In genomic region chr1:171494086-171494485, GRCh38 we compare ENCODE assay signal across 20 cellular contexts. TPM values are rescaled to one million over a fixed set of nuclear protein-coding genes. Genes with fewer than 3 reads are reported as not detected.
DNase-seq lines count a peak whose midpoint lies in the region; ATAC-seq and TF ChIP-seq lines count a peak whose summit lies in the region.
"Had no signal": no experiment of that assay in that cellular context is flagged by ENCODE, and none has a peak within 500 bp of the region (broad histone marks: within the 10 kb centered on the region; RNA-seq: fewer than 3 reads in every experiment).

No MANE protein-coding gene starts in this region.

- H3K27ac Mint-ChIP-seq in activated naive CD8-positive, alpha-beta T cell = peak overlapping the region; percentile 68
- H3K27ac Mint-ChIP-seq in activated naive CD8-positive, alpha-beta T cell treated with anti-CD3 and anti-CD28 coated beads, Interleukin-2, amount 50 U/mL, for 24 hours = no peak overlapping the region
- H3K27ac Mint-ChIP-seq in activated T-helper 17 cell treated with anti-CD3 and anti-CD28 coated beads, Interleukin-2, amount 50 U/mL, for 72 hours = no peak overlapping the region

- H3K4me3 ChIP-seq in smooth muscle cell (no peak overlapping the region), mucosa of descending colon (no peak overlapping the region)
- H3K4me3 ChIP-seq: SJCRH30, suprapubic skin had no signal

- H3K36me3 ChIP-seq in smooth muscle cell (ENCODE audit: low read depth) (peaks cover 4% of the 10 kb centered on the region), mucosa of descending colon (ENCODE audit: low read depth) (no peaks in the 10 kb centered on the region)
- H3K36me3 ChIP-seq: suprapubic skin had no signal

- H3K4me2 ChIP-seq in smooth muscle cell = peak overlapping the region; percentile 6

- no peak for ATAC-seq in activated naive CD8-positive, alpha-beta T cell treated with anti-CD3 and anti-CD28 coated beads, Interleukin-2, amount 50 U/mL, for 24 hours
- no peak for ATAC-seq in activated T-helper 17 cell treated with anti-CD3 and anti-CD28 coated beads, Interleukin-2, amount 50 U/mL, for 72 hours (replicated peaks)
- no peak for ATAC-seq in mucosa of descending colon
- ATAC-seq: foreskin keratinocyte had no signal

- H3K9me3 ChIP-seq in smooth muscle cell (replicated peaks; ENCODE audit: low read depth) = no peaks in the 10 kb centered on the region
- no peaks in the 10 kb centered on the region for H3K9me3 ChIP-seq in mucosa of descending colon
- H3K9me3 ChIP-seq: neutrophil, SJCRH30, suprapubic skin had no signal

- H3K4me1 Mint-ChIP-seq in activated naive CD8-positive, alpha-beta T cell (ENCODE audit: low read depth) = peaks cover 81% of the 10 kb centered on the region
- H3K4me1 Mint-ChIP-seq in activated naive CD8-positive, alpha-beta T cell treated with anti-CD3 and anti-CD28 coated beads, Interleukin-2, amount 50 U/mL, for 24 hours = peaks cover 84% of the 10 kb centered on the region
- peaks cover 58% of the 10 kb centered on the region for H3K4me1 Mint-ChIP-seq in activated T-helper 17 cell treated with anti-CD3 and anti-CD28 coated beads, Interleukin-2, amount 50 U/mL, for 72 hours

- H3K79me2 ChIP-seq in smooth muscle cell (ENCODE audit: low read depth) = peaks cover 100% of the 10 kb centered on the region

- TF ChIP-seq CTCF in smooth muscle cell (IDR thresholded peaks at IDR 0.05; ENCODE audit: borderline replicate concordance, insufficient read depth, poor library complexity, severe bottlenecking) (no peak), mucosa of descending colon (IDR thresholded peaks at IDR 0.05) (no peak)

- DNase-seq in activated naive CD8-positive, alpha-beta T cell treated with anti-CD3 and anti-CD28 coated beads, Interleukin-2, amount 50 U/mL, for 24 hours = no peak
- DNase-seq in lung microvascular endothelial cell (ENCODE audit: low read depth in 2 of 2) = peak; percentile 36 to 45
- DNase-seq in smooth muscle cell (lab: John Stamatoyannopoulos, UW; ENCODE audit: unreplicated experiment) = no peak
- no peak for DNase-seq in LoVo (ENCODE audit: low spot score)
- no peak for DNase-seq in mucosa of descending colon
- DNase-seq in T-helper 1 cell = no peak
- DNase-seq: activated CD8-positive, alpha-beta memory T cell treated with anti-CD3 and anti-CD28 coated beads, Interleukin-2, amount 50 U/mL, for 4 hours; C1 segment of cervical spinal cord; DMS153; foreskin keratinocyte; H9; kidney glomerular epithelial cell; NCI-H1417; NCI-H2171; NCI-H748 treated with DMSO at 0.1 percent for 48 hours had no signal

- intact Hi-C loops in mucosa of descending colon (cut with DNase I, micrococcal nuclease) = no loop called here

- H3F3A ChIP-seq in smooth muscle cell (ENCODE audit: low read depth) = no peaks in the 10 kb centered on the region

- no peaks in the 10 kb centered on the region for H3K9me3 Mint-ChIP-seq in activated naive CD8-positive, alpha-beta T cell (ENCODE audit: low read depth)
- H3K9me3 Mint-ChIP-seq in activated naive CD8-positive, alpha-beta T cell treated with anti-CD3 and anti-CD28 coated beads, Interleukin-2, amount 50 U/mL, for 24 hours = no peaks in the 10 kb centered on the region
- no peaks in the 10 kb centered on the region for H3K9me3 Mint-ChIP-seq in activated T-helper 17 cell treated with anti-CD3 and anti-CD28 coated beads, Interleukin-2, amount 50 U/mL, for 72 hours
- H3K9me3 Mint-ChIP-seq: H9 had no signal

- H3K4me1 ChIP-seq in smooth muscle cell (ENCODE audit: low read depth) (peaks cover 19% of the 10 kb centered on the region), mucosa of descending colon (ENCODE audit: low read depth) (peaks cover 22% of the 10 kb centered on the region)

- H3K27me3 ChIP-seq in smooth muscle cell (ENCODE audit: low read depth) = no peaks in the 10 kb centered on the region
- H3K27me3 ChIP-seq: foreskin keratinocyte, neutrophil, SJCRH30, suprapubic skin had no signal

- H3K27ac ChIP-seq in smooth muscle cell (ENCODE audit: low read depth) = peak overlapping the region; percentile 11
- H3K27ac ChIP-seq: foreskin keratinocyte, SJCRH30, suprapubic skin had no signal

- peak overlapping the region; percentile 63 for H3K4me3 Mint-ChIP-seq in activated naive CD8-positive, alpha-beta T cell
- no peak overlapping the region for H3K4me3 Mint-ChIP-seq in activated naive CD8-positive, alpha-beta T cell treated with anti-CD3 and anti-CD28 coated beads, Interleukin-2, amount 50 U/mL, for 24 hours
- H3K4me3 Mint-ChIP-seq in activated T-helper 17 cell treated with anti-CD3 and anti-CD28 coated beads, Interleukin-2, amount 50 U/mL, for 72 hours = peak overlapping the region; percentile 62
- H3K4me3 Mint-ChIP-seq: H9 had no signal

- H4K20me1 ChIP-seq in smooth muscle cell (ENCODE audit: low read depth) = peaks cover 100% of the 10 kb centered on the region

- 71% methylated on average over 3 of the region's 3 CpGs for WGBS in smooth muscle cell (ENCODE audit: low lambda C conversion rate)

- peaks cover 17% of the 10 kb centered on the region for H3K36me3 Mint-ChIP-seq in activated naive CD8-positive, alpha-beta T cell
- peaks cover 45% of the 10 kb centered on the region for H3K36me3 Mint-ChIP-seq in activated naive CD8-positive, alpha-beta T cell treated with anti-CD3 and anti-CD28 coated beads, Interleukin-2, amount 50 U/mL, for 24 hours (ENCODE audit: low read depth)
- H3K36me3 Mint-ChIP-seq in activated T-helper 17 cell treated with anti-CD3 and anti-CD28 coated beads, Interleukin-2, amount 50 U/mL, for 72 hours (ENCODE audit: low read depth) = peaks cover 91% of the 10 kb centered on the region

- no peaks in the 10 kb centered on the region for H3K27me3 Mint-ChIP-seq in activated naive CD8-positive, alpha-beta T cell
- no peaks in the 10 kb centered on the region for H3K27me3 Mint-ChIP-seq in activated naive CD8-positive, alpha-beta T cell treated with anti-CD3 and anti-CD28 coated beads, Interleukin-2, amount 50 U/mL, for 24 hours
- H3K27me3 Mint-ChIP-seq in activated T-helper 17 cell treated with anti-CD3 and anti-CD28 coated beads, Interleukin-2, amount 50 U/mL, for 72 hours = no peaks in the 10 kb centered on the region

- no peak overlapping the region for H2AFZ ChIP-seq in smooth muscle cell (ENCODE audit: low read depth)

- H3K9ac ChIP-seq in smooth muscle cell (ENCODE audit: low read depth) = no peak overlapping the region

RNA-seq across cellular contexts. Expression of gene PRRC2C, which starts 8.8 kb away (rescaled TPM):
- 100 to 1,000 TPM; 209 to 242 TPM for total RNA-seq in activated T-helper 17 cell treated with anti-CD3 and anti-CD28 coated beads, Interleukin-2, amount 50 U/mL, for 72 hours
- total RNA-seq in lung microvascular endothelial cell = 31.6 and 34.5 TPM in 2 replicates
- 84.7 and 106 TPM in 2 replicates for total RNA-seq in smooth muscle cell
- 89.8 and 117 TPM in 2 replicates for polyA plus RNA-seq in smooth muscle cell
- 100 to 1,000 TPM; 137 to 152 (median 138) TPM for total RNA-seq in mucosa of descending colon

Comparison
In these comparisons a context has a peak if more than half of its experiments do, and no peak if none do; other contexts are left out.
1. DNase-seq: peak in lung microvascular endothelial cell (2 of 2); none in activated naive CD8-positive, alpha-beta T cell treated with anti-CD3 and anti-CD28 coated beads, Interleukin-2, amount 50 U/mL, for 24 hours (single experiment), smooth muscle cell (single experiment), LoVo (single experiment), mucosa of descending colon (0 of 3) and T-helper 1 cell (0 of 5).